ENCODE assay signal across 8 cellular contexts in genomic region chr12:51326762-51327439, GRCh38. TPM values are rescaled to one million over a fixed set of nuclear protein-coding genes. Genes with fewer than 3 reads are reported as not detected.
DNase-seq lines count a peak whose midpoint lies in the region; ATAC-seq and TF ChIP-seq lines count a peak whose summit lies in the region.

No MANE protein-coding gene starts in this region.

- ATAC-seq in activated CD4-positive, CD25-positive, alpha-beta regulatory T cell treated with anti-CD3 and anti-CD28 coated beads, Interleukin-2, amount 50 U/mL, for 24 hours: peak; percentile 18 to 34
- ATAC-seq in HG03108 (IDR thresholded peaks at IDR 0.05; ENCODE audit: unreplicated experiment): peak; percentile 42

- WGBS in smooth muscle cell (ENCODE audit: low lambda C conversion rate): 42% methylated on average over 7 of the region's 7 CpGs

- TF ChIP-seq CTCF in smooth muscle cell (IDR thresholded peaks at IDR 0.05; ENCODE audit: borderline replicate concordance, insufficient read depth, poor library complexity, severe bottlenecking): no peak

- H3K9me3 ChIP-seq in smooth muscle cell (replicated peaks; ENCODE audit: low read depth): no peaks in the 10 kb centered on the region

- H3K4me3 ChIP-seq in smooth muscle cell: no peak overlapping the region

- peak overlapping the region; percentile 84 for H3K27ac Mint-ChIP-seq in T-helper 2 cell treated with Interferon-gamma antibody and Interleukin-4, amounts not matched to agents 5 μg/mL and 100 μg/mL, for 36 hours

- peak overlapping the region; percentile 75 for H2AFZ ChIP-seq in smooth muscle cell (ENCODE audit: low read depth)

- H3K27me3 Mint-ChIP-seq in T-helper 2 cell treated with Interferon-gamma antibody and Interleukin-4, amounts not matched to agents 5 μg/mL and 100 μg/mL, for 36 hours (ENCODE audit: low read depth): no peaks in the 10 kb centered on the region

- peak overlapping the region; percentile 1 for H3K4me2 ChIP-seq in smooth muscle cell

- H3K36me3 Mint-ChIP-seq in T-helper 2 cell treated with Interferon-gamma antibody and Interleukin-4, amounts not matched to agents 5 μg/mL and 100 μg/mL, for 36 hours (ENCODE audit: low read depth): peaks cover 17% of the 10 kb centered on the region

- no peak for DNase-seq in activated CD4-positive, CD25-positive, alpha-beta regulatory T cell treated with anti-CD3 and anti-CD28 coated beads, Interleukin-2, amount 50 U/mL, for 72 hours
- no peak for DNase-seq in T-helper 2 cell treated with Interferon-gamma antibody and Interleukin-4, amounts not matched to agents 5 μg/mL and 100 μg/mL, for 36 hours (ENCODE audit: low spot score)
- DNase-seq in germinal center (ENCODE audit: low spot score): peak; percentile 69
- DNase-seq in smooth muscle cell (lab: John Stamatoyannopoulos, UW; ENCODE audit: unreplicated experiment): no peak
- DNase-seq in mesenteric fat pad (ENCODE audit: low spot score): no peak
- DNase-seq in NCI-H2029 (lab: John Stamatoyannopoulos, UW): no peak

- H3K9me3 Mint-ChIP-seq in T-helper 2 cell treated with Interferon-gamma antibody and Interleukin-4, amounts not matched to agents 5 μg/mL and 100 μg/mL, for 36 hours: no peaks in the 10 kb centered on the region

- peaks cover 51% of the 10 kb centered on the region for H3K4me1 Mint-ChIP-seq in T-helper 2 cell treated with Interferon-gamma antibody and Interleukin-4, amounts not matched to agents 5 μg/mL and 100 μg/mL, for 36 hours (ENCODE audit: low read depth)

- H3K79me2 ChIP-seq in smooth muscle cell (ENCODE audit: low read depth): no peaks in the 10 kb centered on the region

- no peaks in the 10 kb centered on the region for H3F3A ChIP-seq in smooth muscle cell (ENCODE audit: low read depth)

- H3K4me1 ChIP-seq in smooth muscle cell (ENCODE audit: low read depth): peaks cover 23% of the 10 kb centered on the region

- H3K27me3 ChIP-seq in smooth muscle cell (ENCODE audit: low read depth): no peaks in the 10 kb centered on the region

- no peaks in the 10 kb centered on the region for H3K36me3 ChIP-seq in smooth muscle cell (ENCODE audit: low read depth)

- no peaks in the 10 kb centered on the region for H4K20me1 ChIP-seq in smooth muscle cell (ENCODE audit: low read depth)

- peak overlapping the region; percentile 65 for H3K4me3 Mint-ChIP-seq in T-helper 2 cell treated with Interferon-gamma antibody and Interleukin-4, amounts not matched to agents 5 μg/mL and 100 μg/mL, for 36 hours

- no peak overlapping the region for H3K9ac ChIP-seq in smooth muscle cell (ENCODE audit: low read depth)

- H3K27ac ChIP-seq in smooth muscle cell (ENCODE audit: low read depth): peak overlapping the region; percentile 51

RNA-seq across cellular contexts. Expression of gene BIN2, which starts 2.9 kb away (rescaled TPM):
- total RNA-seq in smooth muscle cell (not detected in 2 replicates), mesenteric fat pad (14.4 TPM)
- not detected in 2 replicates for polyA plus RNA-seq in smooth muscle cell

RNA-seq across cellular contexts. Expression of gene CELA1, which starts 19.6 kb away (rescaled TPM):
- not detected in 2 replicates for total RNA-seq in smooth muscle cell
- polyA plus RNA-seq in smooth muscle cell: not detected in 2 replicates
- not detected for total RNA-seq in mesenteric fat pad

RNA-seq across cellular contexts. Expression of gene SMAGP, which starts 56.7 kb away (rescaled TPM):
- total RNA-seq in smooth muscle cell (9.0 and 11.7 TPM in 2 replicates), mesenteric fat pad (10.1 TPM)
- 6.8 and 7.0 TPM in 2 replicates for polyA plus RNA-seq in smooth muscle cell

Comparison
In these comparisons a context has a peak if more than half of its experiments do, and no peak if none do; other contexts are left out.
1. RNA of gene BIN2, which starts 2.9 kb away (total RNA-seq): 14.4 TPM in mesenteric fat pad (single experiment); not detected in smooth muscle cell; every median in the first group is over 10 times any median in the second.